11 cellular contexts compared by ENCODE assay signal in the genomic region with DNA sequence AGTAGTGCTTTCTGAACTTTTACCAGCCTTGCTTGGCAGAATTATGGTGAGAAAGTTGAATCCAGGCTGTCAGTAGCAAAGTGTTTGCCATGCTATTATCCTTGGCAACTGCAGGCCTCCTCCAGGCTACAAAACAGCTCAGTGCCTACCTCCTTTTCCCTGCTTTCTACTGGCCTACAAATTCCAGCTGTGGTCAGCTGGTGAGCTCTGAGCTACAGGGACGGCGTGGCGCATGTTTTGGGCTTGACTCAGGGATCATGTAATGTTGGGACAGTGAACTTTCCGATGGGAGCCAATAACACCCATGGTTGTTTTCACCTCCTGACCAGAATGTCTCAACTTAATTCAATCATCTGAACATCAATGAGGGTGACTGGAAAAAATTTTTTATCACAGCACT.
DNase-seq lines count a peak whose midpoint lies in the region; ATAC-seq and TF ChIP-seq lines count a peak whose summit lies in the region.
"Had no signal": no experiment of that assay in that cellular context is flagged by ENCODE, and none has a peak within 500 bp of the region (broad histone marks: within the 10 kb centered on the region; RNA-seq: fewer than 3 reads in every experiment).

No MANE protein-coding gene starts in this region.

- H3K9ac ChIP-seq in smooth muscle cell (ENCODE audit: low read depth): peak overlapping the region; percentile 85
- H3K9ac ChIP-seq: parathyroid adenoma had no signal

- H3K79me2 ChIP-seq in smooth muscle cell (ENCODE audit: low read depth): no peaks in the 10 kb centered on the region
- H3K79me2 ChIP-seq: parathyroid adenoma had no signal

- intact Hi-C loops in right cardiac atrium (cut with DNase I): no loop called here
- intact Hi-C loops in prostate gland (cut with DNase I): no loop called here

- 70% methylated on average over 4 of the region's 4 CpGs for WGBS in right cardiac atrium
- WGBS in smooth muscle cell (ENCODE audit: low lambda C conversion rate): 12% methylated on average over 4 of the region's 4 CpGs
- 58% methylated on average over 4 of the region's 4 CpGs for WGBS in prostate gland

- H3K4me3 ChIP-seq in astrocyte of the spinal cord (ENCODE audit: low read depth, low read length): no peak overlapping the region
- no peak overlapping the region for H3K4me3 ChIP-seq in right cardiac atrium (ENCODE audit: low read length)
- H3K4me3 ChIP-seq in smooth muscle cell: no peak overlapping the region
- H3K4me3 ChIP-seq in prostate gland: no peak overlapping the region

- peak; percentile 90 to 92 for ATAC-seq in right cardiac atrium
- no peak for ATAC-seq in GM19395 (IDR thresholded peaks at IDR 0.05; ENCODE audit: unreplicated experiment)
- ATAC-seq: stimulated activated memory B cell treated with anti-CD40 and anti-IgM and Interleukin-4, amounts not matched to agents 10 μg/mL and 1 μg/mL and 100 μg/mL, for 72 hours had no signal

- H3K9me3 ChIP-seq in right cardiac atrium (ENCODE audit: control insufficient read depth, low read length) (no peaks in the 10 kb centered on the region), smooth muscle cell (replicated peaks; ENCODE audit: low read depth) (no peaks in the 10 kb centered on the region), prostate gland (no peaks in the 10 kb centered on the region)

- no peak overlapping the region for H2AFZ ChIP-seq in smooth muscle cell (ENCODE audit: low read depth)
- H2AFZ ChIP-seq: parathyroid adenoma had no signal

- H3K4me1 ChIP-seq in right cardiac atrium (ENCODE audit: control insufficient read depth, insufficient read depth, low read length) (peaks cover 4% of the 10 kb centered on the region), smooth muscle cell (ENCODE audit: low read depth) (peaks cover 10% of the 10 kb centered on the region), prostate gland (replicated peaks) (no peaks in the 10 kb centered on the region)
- H3K4me1 ChIP-seq: parathyroid adenoma had no signal

- H3K27ac ChIP-seq in right cardiac atrium (ENCODE audit: low read length) (no peak overlapping the region), smooth muscle cell (ENCODE audit: low read depth) (peak overlapping the region; percentile 97), prostate gland (no peak overlapping the region)
- H3K27ac ChIP-seq: parathyroid adenoma had no signal

- peaks cover 11% of the 10 kb centered on the region for H3F3A ChIP-seq in smooth muscle cell (ENCODE audit: low read depth)

- TF ChIP-seq CTCF in astrocyte of the spinal cord (IDR thresholded peaks at IDR 0.05; ENCODE audit: low read depth, low read length): no peak
- no peak for TF ChIP-seq CTCF in smooth muscle cell (IDR thresholded peaks at IDR 0.05; ENCODE audit: borderline replicate concordance, insufficient read depth, poor library complexity, severe bottlenecking)
- no peak for TF ChIP-seq CTCF in prostate gland (IDR thresholded peaks at IDR 0.05)

- no peaks in the 10 kb centered on the region for H3K27me3 ChIP-seq in right cardiac atrium (ENCODE audit: control insufficient read depth, insufficient read depth)
- no peaks in the 10 kb centered on the region for H3K27me3 ChIP-seq in smooth muscle cell (ENCODE audit: low read depth)
- no peaks in the 10 kb centered on the region for H3K27me3 ChIP-seq in prostate gland (replicated peaks; ENCODE audit: insufficient read depth)

- H3K36me3 ChIP-seq in smooth muscle cell (ENCODE audit: low read depth) (no peaks in the 10 kb centered on the region), prostate gland (no peaks in the 10 kb centered on the region)

- no peaks in the 10 kb centered on the region for H4K20me1 ChIP-seq in smooth muscle cell (ENCODE audit: low read depth)

- no peak for TF ChIP-seq POLR2A in prostate gland (IDR thresholded peaks at IDR 0.05)

- DNase-seq in GOT3 (lab: John Stamatoyannopoulos, UW) (peak; percentile 19), astrocyte of the spinal cord (ENCODE audit: low read depth, low spot score) (peak; percentile 93), right cardiac atrium (peak; percentile 76 to 88 (median 79)), smooth muscle cell (lab: John Stamatoyannopoulos, UW; ENCODE audit: unreplicated experiment) (no peak), prostate gland (ENCODE audit: low spot score) (no peak), T-helper 2 cell (no peak), NCI-H446 treated with DMSO at 0.1 percent for 48 hours (lab: John Stamatoyannopoulos, UW) (no peak)
- DNase-seq: NCI-H1092 treated with DMSO at 0.1 percent for 48 hours had no signal

- in situ Hi-C loops in astrocyte of the spinal cord (cut with HindIII; ENCODE audit: low sequenced_read_pairs): no loop called here

- peak overlapping the region; percentile 66 for H3K4me2 ChIP-seq in smooth muscle cell

Comparison
In these comparisons a context has a peak if more than half of its experiments do, and no peak if none do; other contexts are left out.
1. DNase-seq: peak in GOT3 (single experiment), astrocyte of the spinal cord (single experiment) and right cardiac atrium (3 of 3); none in smooth muscle cell (single experiment), prostate gland (single experiment), T-helper 2 cell (0 of 5) and NCI-H446 treated with DMSO at 0.1 percent for 48 hours (single experiment).